ENCODE assay signal across 9 cellular contexts in genomic region chr9:469672-470040, GRCh38. TPM values are rescaled to one million over a fixed set of nuclear protein-coding genes. Genes with fewer than 3 reads are reported as not detected.
DNase-seq lines count a peak whose midpoint lies in the region; ATAC-seq, FAIRE-seq and TF ChIP-seq lines count a peak whose summit lies in the region.
"Had no signal": no experiment of that assay in that cellular context is flagged by ENCODE, and none has a peak within 500 bp of the region (broad histone marks: within the 10 kb centered on the region; RNA-seq: fewer than 3 reads in every experiment).

No MANE protein-coding gene starts in this region.

- in situ Hi-C loops in GM12878 (cut with MboI), result no loop called here

- H3K27me3 ChIP-seq in GM12878 (replicated peaks in 1 of 2; ENCODE audit: control insufficient read depth in 2 of 2, insufficient read depth in 2 of 2, low read length in 1 of 2), result no peaks in the 10 kb centered on the region
- no peaks in the 10 kb centered on the region for H3K27me3 ChIP-seq in kidney epithelial cell (ENCODE audit: control insufficient read depth, insufficient read depth, low read length)
- H3K27me3 ChIP-seq in stomach, result no peaks in the 10 kb centered on the region

- SMC1A ChIA-PET in GM12878 (lab: Charles Lee; ENCODE audit: uncharacterized antibody, unreplicated experiment), result no interaction called here

- WGBS in GM12878 (ENCODE audit: insufficient coverage, insufficient replicate concordance, low lambda C conversion rate, missing lambda C conversion rate), result under 1% methylated on average over 19 of the region's 19 CpGs
- WGBS in stomach, 5 donors, result 1 to 9% (median 2%) methylated on average over 19 of the region's 19 CpGs

- no peak for TF ChIP-seq POLR2A in NB4 (IDR thresholded peaks at IDR 0.05; ENCODE audit: extremely low read depth, insufficient read length)
- TF ChIP-seq POLR2A in GM12878 (IDR thresholded peaks at IDR 0.05; ENCODE audit: low read depth, low read length), result no peak
- TF ChIP-seq POLR2A in stomach (IDR thresholded peaks at IDR 0.05), result no peak

- FAIRE-seq in GM12878 (lab: Jason Lieb, UNC), result no peak
- FAIRE-seq: endometrium had no signal

- ATAC-seq in GM21825 (IDR thresholded peaks at IDR 0.05; ENCODE audit: unreplicated experiment), result peak; percentile 30
- peak; percentile 56 for ATAC-seq in GM12878

- TF ChIP-seq CTCF in NB4 (IDR thresholded peaks at IDR 0.05; ENCODE audit: low read depth, low read length) (no peak), GM12878 (IDR thresholded peaks at IDR 0.05 in 2 of 3, conservative IDR thresholded peaks at IDR 0.05 in 1 of 3; ENCODE audit: control insufficient read depth in 2 of 3, extremely low read depth in 1 of 3, insufficient read depth in 1 of 3, low read depth in 3 of 3, low read length in 3 of 3) (no peak), kidney epithelial cell (IDR thresholded peaks at IDR 0.05; ENCODE audit: insufficient read depth, low read length, poor library complexity, severe bottlenecking) (no peak), stomach (IDR thresholded peaks at IDR 0.05) (no peak)

- TF ChIP-seq EP300 in GM12878 (IDR thresholded peaks at IDR 0.05; ENCODE audit: borderline replicate concordance in 1 of 2, control insufficient read depth in 1 of 2, low read depth in 2 of 2, low read length in 2 of 2) (no peak), stomach (IDR thresholded peaks at IDR 0.05) (no peak)

- peak overlapping the region; percentile 99 for H3K4me2 ChIP-seq in GM12878 (ENCODE audit: control insufficient read depth, insufficient read depth)

- DNase-seq in NCI-H146 (lab: John Stamatoyannopoulos, UW) (peak; percentile 44), NCI-H146 treated with DMSO at 0.1 percent for 48 hours (lab: John Stamatoyannopoulos, UW; ENCODE audit: unreplicated experiment) (no peak), NB4 (ENCODE audit: low read depth) (no peak), GM12878 (ENCODE audit: low read depth, low spot score) (no peak), kidney epithelial cell (ENCODE audit: low read depth) (no peak), stomach (peak; percentile 27)
- DNase-seq in effector CD4-positive, alpha-beta T cell, result no peak

- peak overlapping the region; percentile 84 for H3K9ac ChIP-seq in GM12878 (ENCODE audit: control insufficient read depth, insufficient read depth, low read length)

- intact Hi-C loops in GM12878 (cut with micrococcal nuclease; ENCODE audit: unreplicated experiment), result loop anchor here (10.0 kb wide), 1 partner anchor 535 kb away; no protein-coding TSS in a partner anchor
- intact Hi-C loops in stomach (cut with DNase I; ENCODE audit: low total_unique reads), result no loop called here

- BruUV-seq in GM12878 (replicated peaks; lab: Mats Ljungman, UMichigan), result TSS peak; percentile 97

- peak overlapping the region; percentile 81 for H3K27ac ChIP-seq in GM12878 (ENCODE audit: control insufficient read depth, insufficient read depth)
- H3K27ac ChIP-seq in stomach, result peak overlapping the region; percentile 79 to 93 (median 84)

- RAD21 ChIA-PET in GM12878 (lab: Charles Lee; ENCODE audit: unreplicated experiment), result interaction anchor here (1.1 kb wide), 1 partner anchor 540 kb away, joined by 3 read pairs; no protein-coding TSS in a partner anchor

- H3K36me3 ChIP-seq in GM12878 (ENCODE audit: control insufficient read depth in 2 of 2, insufficient read depth in 2 of 2, low read length in 1 of 2) (peaks cover 0 to under 1% of the 10 kb centered on the region in 2 experiments; a peak in 1 of 4 replicates), kidney epithelial cell (ENCODE audit: control insufficient read depth, insufficient read depth, low read length) (no peaks in the 10 kb centered on the region), stomach (no peaks in the 10 kb centered on the region)

- H4K20me1 ChIP-seq in GM12878 (ENCODE audit: control insufficient read depth, insufficient read depth), result no peaks in the 10 kb centered on the region

- H3K79me2 ChIP-seq in GM12878 (ENCODE audit: control insufficient read depth, insufficient read depth, low read length), result no peaks in the 10 kb centered on the region; the same call in 1 of the 2 replicates

- peak overlapping the region; percentile 92 for H2AFZ ChIP-seq in GM12878 (ENCODE audit: control insufficient read depth, low read depth, low read length)

- TF ChIP-seq RAD21 in GM12878 (IDR thresholded peaks at IDR 0.05; ENCODE audit: insufficient read depth, low read depth, low read length), result no peak

- H3K4me1 ChIP-seq in GM12878 (ENCODE audit: control insufficient read depth, insufficient read depth, low read length), result peaks cover 18% of the 10 kb centered on the region
- peaks cover 6 to 32% (median 28%) of the 10 kb centered on the region in 4 donors for H3K4me1 ChIP-seq in stomach

- CTCF ChIA-PET in GM12878 (lab: Yijun Ruan, JAX), result interaction anchor here (1.0 to 1.5 kb wide), 3 partner anchors 10 to 540 kb away, joined by 3 to 5 read pairs (median 3); partner anchors contain the start of gene KANK1

- H3K9me3 ChIP-seq in GM12878 (replicated peaks; ENCODE audit: control insufficient read depth, insufficient read depth, low read length), result no peaks in the 10 kb centered on the region
- H3K9me3 ChIP-seq in stomach, result no peaks in the 10 kb centered on the region

- POLR2A ChIA-PET in GM12878 (lab: Charles Lee), result interaction anchor here (1.4 to 1.9 kb wide), 2 partner anchors 17 to 34 kb away, joined by 4 to 6 read pairs; partner anchors contain the start of gene KANK1

- H3K4me3 ChIP-seq in NB4 (ENCODE audit: low read depth, low read length) (peak overlapping the region; percentile 50), GM12878 (peak overlapping the region; percentile 88), kidney epithelial cell (ENCODE audit: low read depth, low read length) (peak overlapping the region; percentile 34), stomach (peak overlapping the region; percentile 58 to 68 (median 62))

TF ChIP-seq in GM12878, 131 proteins besides CTCF, POLR2A, EP300 and RAD21:
- TF ChIP-seq LARP7 (IDR thresholded peaks at IDR 0.05) (0 out of 2 replicates have a peak, but pooled peaks have one; percentile 37), GATAD2B (conservative IDR thresholded peaks at IDR 0.05; ENCODE audit: low read depth) (0 out of 2 replicates have a peak, but pooled peaks have one; percentile 2), RB1 (IDR thresholded peaks at IDR 0.05; ENCODE audit: borderline replicate concordance) (0 out of 2 replicates have a peak, but pooled peaks have one; percentile 14), RELB (IDR thresholded peaks at IDR 0.05; ENCODE audit: low read depth) (no peak), ZNF217 (IDR thresholded peaks at IDR 0.05) (no peak), PML (IDR thresholded peaks at IDR 0.05; ENCODE audit: low read length) (peak; percentile 76), STAT3 (IDR thresholded peaks at IDR 0.05; ENCODE audit: low read depth, low read length) (no peak), CBX5 (IDR thresholded peaks at IDR 0.05; ENCODE audit: low read depth) (no peak), MEF2B (IDR thresholded peaks at IDR 0.05; ENCODE audit: partially characterized antibody, poor library complexity, severe bottlenecking) (peak; percentile 97), ASH2L (IDR thresholded peaks at IDR 0.05; ENCODE audit: borderline replicate concordance, low read depth) (no peak)

RNA-seq across cellular contexts. Expression of gene KANK1, which starts 34.8 kb away (rescaled TPM):
- total RNA-seq in GM12878 (2013; cell fraction: nucleolus; rRNA removed), result 9.9 and 12.3 TPM in 2 replicates
- total RNA-seq in GM12878 (2014; rRNA removed), result 0.06 and 0.16 TPM in 2 replicates
- 0.04 and 0.60 TPM in 2 replicates for total RNA-seq in GM12878 (2014; rRNA removed; fragmentation: Illumina TruSeq; extraction: Trizol)
- 0.19 and 1.1 TPM in 2 replicates for total RNA-seq in GM12878 (2021)
- polyA plus RNA-seq in GM12878 (2011; ENCODE audit: low read depth), result not detected
- polyA plus RNA-seq in GM12878 (2011; rRNA removed), result 22.2 and 23.1 TPM in 2 replicates
- polyA plus RNA-seq in GM12878 (2011; cell fraction: cytosol; rRNA removed), result 23.6 and 25.0 TPM in 2 replicates
- 25.7 and 26.4 TPM in 2 replicates for polyA plus RNA-seq in GM12878 (2011; cell fraction: nucleus; rRNA removed)
- 0.18 and 0.27 TPM in 2 replicates for polyA plus RNA-seq in GM12878 (2012)
- 0.04 and 0.08 TPM in 2 replicates for polyA plus RNA-seq in GM12878 (2014; fragmentation: Illumina TruSeq; extraction: Trizol)
- polyA plus RNA-seq in GM12878 (2014; fragmentation: Nextera tagmentation; extraction: Ambion mirVana), result under 1 TPM in 1 of 2 experiments, not detected in 1; 0.37 TPM
- 0.08 and 0.14 TPM in 2 replicates for polyA plus RNA-seq in GM12878 (2014; rRNA removed)
- polyA plus RNA-seq in GM12878 (2016; fragmentation: Nextera tagmentation; extraction: Ambion mirVana), result 1 to 10 TPM in 1 of 2 experiments, under 1 TPM in 1; 0.20 to 2.1 TPM
- 36.9 and 39.5 TPM in 2 replicates for polyA minus RNA-seq in GM12878 (2011; rRNA and poly(A)+ RNA removed)
- polyA minus RNA-seq in GM12878 (2011; cell fraction: cytosol; rRNA and poly(A)+ RNA removed), result 11.9 and 13.8 TPM in 2 replicates
- 10.2 and 18.2 TPM in 2 replicates for polyA minus RNA-seq in GM12878 (2011; cell fraction: nucleus; rRNA and poly(A)+ RNA removed)
- 13.8 and 16.9 TPM in 2 replicates for total RNA-seq in kidney epithelial cell
- 10 to 100 TPM; 17.1 to 44.1 (median 32.1) TPM for total RNA-seq in stomach
- 10 to 100 TPM; 12.4 to 21.5 (median 14.1) TPM for polyA plus RNA-seq in stomach

Comparison
In these comparisons a context has a peak if more than half of its experiments do, and no peak if none do; other contexts are left out.
1. DNase-seq: peak in NCI-H146 (single experiment) and stomach (single experiment); none in NCI-H146 treated with DMSO at 0.1 percent for 48 hours (single experiment), NB4 (single experiment), GM12878 (single experiment), kidney epithelial cell (single experiment) and effector CD4-positive, alpha-beta T cell (single experiment).
2. H3K4me3 ChIP-seq: peak in every context shown above with its lines; median percentile 88 in GM12878; 62 in stomach; 50 in NB4; 34 in kidney epithelial cell.